In the genomic region with DNA sequence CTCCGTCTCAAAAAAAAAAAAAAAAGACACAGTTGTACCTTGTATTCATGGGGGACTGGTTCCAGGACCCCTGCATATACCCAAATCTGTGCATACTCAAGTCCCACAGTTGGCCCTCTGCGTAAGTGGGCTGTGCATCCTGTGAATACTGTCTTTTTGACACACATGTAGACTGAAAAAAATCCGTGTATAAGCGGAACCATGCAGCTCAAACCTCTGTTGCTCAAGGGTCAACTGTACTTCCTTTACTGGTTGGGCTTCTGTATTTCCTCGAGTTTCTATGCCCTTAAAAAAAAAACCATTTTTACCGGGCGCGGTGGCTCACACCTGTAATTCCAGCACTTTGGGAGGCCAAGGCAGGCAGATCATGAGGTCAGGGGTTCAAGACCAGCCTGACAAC, we compare ENCODE assay signal across 15 cellular contexts. TPM values are rescaled to one million over a fixed set of nuclear protein-coding genes. Genes with fewer than 3 reads are reported as not detected.
DNase-seq lines count a peak whose midpoint lies in the region; ATAC-seq, FAIRE-seq and TF ChIP-seq lines count a peak whose summit lies in the region.
"Had no signal": no experiment of that assay in that cellular context is flagged by ENCODE, and none has a peak within 500 bp of the region (broad histone marks: within the 10 kb centered on the region; RNA-seq: fewer than 3 reads in every experiment).

No MANE protein-coding gene starts in this region.

- H3K9ac ChIP-seq in HepG2 (ENCODE audit: insufficient read depth, low read depth, low read length): no peak overlapping the region
- H3K9ac ChIP-seq: BLaER1 treated with 17β-estradiol and CSF1 and Interleukin-3, amounts not matched to agents 10 nM and 100 nM had no signal

- peaks cover 0 to 5% of the 10 kb centered on the region in 2 experiments; a peak in 1 of 5 replicates for H3K36me3 ChIP-seq in HepG2 (replicated peaks in 1 of 2; ENCODE audit: control insufficient read depth in 1 of 2, insufficient read depth in 2 of 2, low read length in 2 of 2)
- H3K36me3 ChIP-seq in right lobe of liver: no peaks in the 10 kb centered on the region
- H3K36me3 ChIP-seq in HEK293 (ENCODE audit: control insufficient read depth in 2 of 2, insufficient read depth in 1 of 2, low read length in 2 of 2): no peaks in the 10 kb centered on the region; a peak in 1 of 3 replicates

- DNase-seq in HepG2 (ENCODE audit: low spot score): no peak
- no peak for DNase-seq in right lobe of liver
- no peak for DNase-seq in RWPE1 (ENCODE audit: low spot score)
- no peak for DNase-seq in stimulated activated naive B cell treated with anti-CD40 and anti-IgM and Interleukin-4, amounts not matched to agents 10 μg/mL and 1 μg/mL and 100 μg/mL, for 72 hours
- DNase-seq in DMS53 (lab: John Stamatoyannopoulos, UW): no peak
- DNase-seq: 8988T; CD4-positive, alpha-beta memory T cell; DMS153; HCEC 1CT had no signal

- H3K4me1 ChIP-seq in HepG2 (ENCODE audit: insufficient read depth, low read length): peaks cover 74% of the 10 kb centered on the region
- H3K4me1 ChIP-seq in right lobe of liver: peaks cover 0 to 25% (median 0%) of the 10 kb centered on the region in 4 donors
- H3K4me1 ChIP-seq in HEK293 (ENCODE audit: control insufficient read depth, insufficient read depth, low read length): peaks cover 10% of the 10 kb centered on the region

- no peak for FAIRE-seq in HepG2 (lab: Jason Lieb, UNC)
- FAIRE-seq: GM12878, HTR-8/SVneo had no signal

- H3K79me2 ChIP-seq in HepG2 (ENCODE audit: insufficient read depth, low read length): peaks cover 83% of the 10 kb centered on the region

- peaks cover 23% of the 10 kb centered on the region for H4K20me1 ChIP-seq in HepG2 (ENCODE audit: insufficient read depth, low read length)

- TF ChIP-seq EP300 in HepG2 (IDR thresholded peaks at IDR 0.05; ENCODE audit: low read depth in 2 of 2, low read length in 2 of 2) (no peak), HepG2 (CRISPR knock-in tag; IDR thresholded peaks at IDR 0.05; ENCODE audit: borderline replicate concordance) (no peak)

- H3K27me3 ChIP-seq in HepG2 (ENCODE audit: control insufficient read depth in 1 of 2, insufficient read depth in 2 of 2, low read length in 2 of 2) (no peaks in the 10 kb centered on the region), right lobe of liver (no peaks in the 10 kb centered on the region)
- H3K27me3 ChIP-seq: BLaER1 treated with 17β-estradiol and CSF1 and Interleukin-3, amounts not matched to agents 10 nM and 100 nM had no signal

- H3K9me3 ChIP-seq in HepG2 (ENCODE audit: low read length) (no peaks in the 10 kb centered on the region), right lobe of liver (no peaks in the 10 kb centered on the region), HEK293 (ENCODE audit: control insufficient read depth, insufficient read depth, low read depth, low read length) (no peaks in the 10 kb centered on the region)

- TF ChIP-seq RAD21 in HepG2 (CRISPR knock-in tag; IDR thresholded peaks at IDR 0.05): no peak

- TF ChIP-seq POLR2A in HepG2 (IDR thresholded peaks at IDR 0.05; ENCODE audit: insufficient read depth in 1 of 2, low read depth in 2 of 2, low read length in 2 of 2): no peak
- TF ChIP-seq POLR2A in right lobe of liver (IDR thresholded peaks at IDR 0.05): no peak

- H3K27ac Mint-ChIP-seq in stimulated activated naive B cell treated with anti-CD40 and anti-IgM and Interleukin-4, amounts not matched to agents 10 μg/mL and 1 μg/mL and 100 μg/mL, for 72 hours: peak overlapping the region; percentile 47

- ATAC-seq in HepG2: no peak
- ATAC-seq in right lobe of liver: no peak
- ATAC-seq in stimulated activated naive B cell treated with anti-CD40 and anti-IgM and Interleukin-4, amounts not matched to agents 10 μg/mL and 1 μg/mL and 100 μg/mL, for 72 hours (replicated peaks): peak in 1 of 2 donors; percentile 22
- ATAC-seq in GM19452 (IDR thresholded peaks at IDR 0.05; ENCODE audit: unreplicated experiment): no peak
- no peak for ATAC-seq in GM21717 (IDR thresholded peaks at IDR 0.05; ENCODE audit: unreplicated experiment)
- ATAC-seq: GM12878 had no signal

- no peak overlapping the region for H2AFZ ChIP-seq in HepG2 (ENCODE audit: low read length)

- BruUV-seq in HepG2 (replicated peaks; lab: Mats Ljungman, UMichigan): no TSS peak

- no peaks in the 10 kb centered on the region for H3K27me3 Mint-ChIP-seq in stimulated activated naive B cell treated with anti-CD40 and anti-IgM and Interleukin-4, amounts not matched to agents 10 μg/mL and 1 μg/mL and 100 μg/mL, for 72 hours
- H3K27me3 Mint-ChIP-seq: CD4-positive, alpha-beta memory T cell had no signal

- H3K36me3 Mint-ChIP-seq in stimulated activated naive B cell treated with anti-CD40 and anti-IgM and Interleukin-4, amounts not matched to agents 10 μg/mL and 1 μg/mL and 100 μg/mL, for 72 hours: peaks cover 42 to 51% of the 10 kb centered on the region in 2 donors

- no peak overlapping the region for H3K4me3 Mint-ChIP-seq in stimulated activated naive B cell treated with anti-CD40 and anti-IgM and Interleukin-4, amounts not matched to agents 10 μg/mL and 1 μg/mL and 100 μg/mL, for 72 hours

- no peak overlapping the region for H3K4me3 ChIP-seq in HepG2 (replicated peaks in 1 of 3; ENCODE audit: insufficient read depth in 1 of 3, low read depth in 2 of 3, low read length in 3 of 3)
- no peak overlapping the region for H3K4me3 ChIP-seq in right lobe of liver
- H3K4me3 ChIP-seq in HEK293 (ENCODE audit: low read depth, low read length): no peak overlapping the region
- H3K4me3 ChIP-seq: BLaER1 treated with 17β-estradiol and CSF1 and Interleukin-3, amounts not matched to agents 10 nM and 100 nM; GM12878 had no signal

- CTCF ChIA-PET in HepG2 (lab: Yijun Ruan, JAX; ENCODE audit: low intra/inter-chr PET ratio, low total read pairs) (no interaction called here), HEK293 (lab: Yijun Ruan, JAX) (no interaction called here), RWPE1 (lab: Yijun Ruan, JAX) (interaction anchor here (1.2 kb wide), 1 partner anchor 27 kb away, joined by 3 read pairs; no protein-coding TSS in a partner anchor)

- intact Hi-C loops in HepG2 (cut with micrococcal nuclease; ENCODE audit: unreplicated experiment) (no loop called here), right lobe of liver (cut with DNase I) (no loop called here)

- peaks cover 56 to 81% of the 10 kb centered on the region in 2 donors for H3K4me1 Mint-ChIP-seq in stimulated activated naive B cell treated with anti-CD40 and anti-IgM and Interleukin-4, amounts not matched to agents 10 μg/mL and 1 μg/mL and 100 μg/mL, for 72 hours

- H3K27ac ChIP-seq in HepG2 (ENCODE audit: extremely low read length, insufficient read depth, low read length) (no peak overlapping the region), right lobe of liver (no peak overlapping the region), HEK293 (ENCODE audit: extremely low read depth, low read depth, low read length) (no peak overlapping the region), RWPE1 (peak overlapping the region; percentile 12; the same call in 1 of the 2 replicates)
- H3K27ac ChIP-seq: BLaER1 treated with 17β-estradiol and CSF1 and Interleukin-3, amounts not matched to agents 10 nM and 100 nM had no signal

- peaks cover 0 to 4% of the 10 kb centered on the region in 2 donors for H3K9me3 Mint-ChIP-seq in stimulated activated naive B cell treated with anti-CD40 and anti-IgM and Interleukin-4, amounts not matched to agents 10 μg/mL and 1 μg/mL and 100 μg/mL, for 72 hours
- H3K9me3 Mint-ChIP-seq: CD4-positive, alpha-beta memory T cell had no signal

- TF ChIP-seq CTCF in HepG2 (CRISPR knock-in tag; IDR thresholded peaks at IDR 0.05) (no peak), right lobe of liver (IDR thresholded peaks at IDR 0.05) (no peak), HEK293 (tag by site-specific recombination; IDR thresholded peaks at IDR 0.05) (no peak), RWPE1 (conservative IDR thresholded peaks at IDR 0.05; ENCODE audit: low read depth) (no peak)

- WGBS in HepG2 (ENCODE audit: low lambda C conversion rate): 93% methylated on average over 8 of the region's 8 CpGs
- 80% methylated on average over 6 of the region's 8 CpGs for WGBS in right lobe of liver (ENCODE audit: insufficient coverage, low coverage, low lambda C conversion rate, missing lambda C conversion rate)

- in situ Hi-C loops in HepG2 (cut with HindIII; ENCODE audit: extremely low pct_ligation_motif_present, low pct_unique_long_range_greater_than_20kb): no loop called here

- POLR2A ChIA-PET in HepG2 (lab: Yijun Ruan, JAX) (interaction anchor here (0.7 kb wide), 1 partner anchor 163 kb away, joined by 3 read pairs; no protein-coding TSS in a partner anchor), HEK293 (lab: Yijun Ruan, JAX) (interaction anchor here (1.1 to 1.7 kb wide), 2 partner anchors 41 to 52 kb away, joined by 3 to 14 read pairs; a partner anchor contains a TSS), RWPE1 (lab: Yijun Ruan, JAX; ENCODE audit: low non-redundant PET) (no interaction called here)

- no peak overlapping the region for H3K4me2 ChIP-seq in HepG2 (ENCODE audit: low read depth, low read length)

TF ChIP-seq in HepG2, 621 proteins besides CTCF, POLR2A, EP300 and RAD21 (continues in another document):
- no peak for TF ChIP-seq ZNF788 (CRISPR knock-in tag; IDR thresholded peaks at IDR 0.05; ENCODE audit: borderline replicate concordance)

RNA-seq across cellular contexts. Expression of a gene that starts 52.3 kb away (rescaled TPM):
- 92.3 and 95.7 TPM in 2 replicates for total RNA-seq in HepG2 (2016; rRNA removed; fragmentation: Illumina TruSeq; extraction: Trizol)
- total RNA-seq in HepG2 (2016; cell fraction: cytosol; rRNA removed; fragmentation: Illumina TruSeq; extraction: Trizol; ENCODE audit: low read depth): 9.5 and 11.4 TPM in 2 replicates
- 81.8 and 96.0 TPM in 2 replicates for total RNA-seq in HepG2 (2016; cell fraction: insoluble cytoplasmic fraction; rRNA removed; fragmentation: Illumina TruSeq; extraction: Trizol)
- 34.4 and 43.9 TPM in 2 replicates for total RNA-seq in HepG2 (2016; cell fraction: membrane; rRNA removed; fragmentation: Illumina TruSeq; extraction: Trizol)
- 44.5 and 52.3 TPM in 2 replicates for total RNA-seq in HepG2 (2016; cell fraction: nucleus; rRNA removed; fragmentation: Illumina TruSeq; extraction: Trizol)
- polyA plus RNA-seq in HepG2 (2011; rRNA removed): 67.9 and 84.6 TPM in 2 replicates
- polyA plus RNA-seq in HepG2 (2011; cell fraction: cytosol; rRNA removed): 65.4 and 67.1 TPM in 2 replicates
- polyA plus RNA-seq in HepG2 (2011; cell fraction: nucleus; rRNA removed): 28.7 and 29.6 TPM in 2 replicates
- 66.8 and 70.9 TPM in 2 replicates for polyA plus RNA-seq in HepG2 (2012)
- polyA plus RNA-seq in HepG2 (2016; cell fraction: cytosol; fragmentation: Illumina TruSeq; extraction: Trizol; ENCODE audit: low read depth): 13.1 and 18.8 TPM in 2 replicates
- polyA plus RNA-seq in HepG2 (2016; cell fraction: insoluble cytoplasmic fraction; fragmentation: Illumina TruSeq; extraction: Trizol; ENCODE audit: low read depth): 142 and 160 TPM in 2 replicates
- polyA plus RNA-seq in HepG2 (2016; cell fraction: membrane; fragmentation: Illumina TruSeq; extraction: Trizol; ENCODE audit: low read depth): 28.8 and 38.8 TPM in 2 replicates
- 76.0 and 89.2 TPM in 2 replicates for polyA plus RNA-seq in HepG2 (2016; cell fraction: nucleus; fragmentation: Illumina TruSeq; extraction: Trizol; ENCODE audit: insufficient read depth, low read depth)
- polyA minus RNA-seq in HepG2 (2011; rRNA and poly(A)+ RNA removed; ENCODE audit: low replicate concordance): 55.3 and 73.1 TPM in 2 replicates
- polyA minus RNA-seq in HepG2 (2011; cell fraction: cytosol; rRNA and poly(A)+ RNA removed): 26.1 and 30.8 TPM in 2 replicates
- polyA minus RNA-seq in HepG2 (2011; cell fraction: nucleus; rRNA and poly(A)+ RNA removed): 44.4 and 46.2 TPM in 2 replicates
- 10 to 100 TPM; 42.4 to 70.5 (median 53.8) TPM for total RNA-seq in right lobe of liver
